8 cellular contexts compared by ENCODE assay signal in genomic region chr10:104614245-104614831, GRCh38. TPM values are rescaled to one million over a fixed set of nuclear protein-coding genes. Genes with fewer than 3 reads are reported as not detected.
DNase-seq lines count a peak whose midpoint lies in the region; ATAC-seq and TF ChIP-seq lines count a peak whose summit lies in the region.

No MANE protein-coding gene starts in this region.

- intact Hi-C loops in right cardiac atrium (cut with DNase I), result loop anchor here in 1 of 4 donors (10.0 kb wide), 1 partner anchor 200 kb away; no protein-coding TSS in a partner anchor
- intact Hi-C loops in esophagus muscularis mucosa (cut with DNase I), result no loop called here

- ATAC-seq in right cardiac atrium (no peak), HG02759 (IDR thresholded peaks at IDR 0.05; ENCODE audit: unreplicated experiment) (peak; percentile 81)

- TF ChIP-seq CTCF in cardiac muscle cell (IDR thresholded peaks at IDR 0.05; ENCODE audit: low read depth, low read length) (peak; percentile 44), esophagus muscularis mucosa (IDR thresholded peaks at IDR 0.05) (no peak)

- H3K9me3 ChIP-seq in cardiac muscle cell (ENCODE audit: low read depth) (no peaks in the 10 kb centered on the region), right cardiac atrium (ENCODE audit: control insufficient read depth, low read length) (no peaks in the 10 kb centered on the region), esophagus muscularis mucosa (peaks cover 0 to 3% (median 0%) of the 10 kb centered on the region in 4 donors)

- no peak for TF ChIP-seq POLR2A in esophagus muscularis mucosa (IDR thresholded peaks at IDR 0.05; ENCODE audit: low read depth)

- no peaks in the 10 kb centered on the region for H3K36me3 ChIP-seq in cardiac muscle cell
- no peaks in the 10 kb centered on the region for H3K36me3 ChIP-seq in esophagus muscularis mucosa

- TF ChIP-seq EP300 in esophagus muscularis mucosa (IDR thresholded peaks at IDR 0.05), result no peak

- H3K27ac ChIP-seq in cardiac muscle cell (no peak overlapping the region), right cardiac atrium (ENCODE audit: low read length) (no peak overlapping the region), esophagus muscularis mucosa (replicated peaks in 1 of 4) (no peak overlapping the region)

- peak in 1 of 2 donors; percentile 15 for DNase-seq in cardiac muscle cell (ENCODE audit: low read depth in 1 of 2, low spot score in 1 of 2)
- no peak for DNase-seq in right cardiac atrium
- peak; percentile 22 for DNase-seq in RPMI8226
- DNase-seq in esophagus muscularis mucosa (ENCODE audit: extremely low spot score), result peak; percentile 57
- peak; percentile 57 for DNase-seq in stimulated activated CD8-positive, alpha-beta memory T cell treated with anti-CD3 and anti-CD28 coated beads, Interleukin-4, amount 100 ng/mL, for 48 hours
- no peak for DNase-seq in hypothalamus (lab: John Stamatoyannopoulos, UW)
- no peak for DNase-seq in SW480 (ENCODE audit: low spot score)

- WGBS in right cardiac atrium, result 71% methylated on average over 6 of the region's 6 CpGs
- WGBS in esophagus muscularis mucosa, result 87% methylated on average over 6 of the region's 6 CpGs

- H3K4me1 ChIP-seq in cardiac muscle cell (ENCODE audit: low read depth) (no peaks in the 10 kb centered on the region), right cardiac atrium (ENCODE audit: control insufficient read depth, insufficient read depth, low read length) (no peaks in the 10 kb centered on the region), esophagus muscularis mucosa (no peaks in the 10 kb centered on the region)

- H3K27me3 ChIP-seq in cardiac muscle cell, result no peaks in the 10 kb centered on the region
- H3K27me3 ChIP-seq in right cardiac atrium (ENCODE audit: control insufficient read depth, insufficient read depth), result no peaks in the 10 kb centered on the region
- H3K27me3 ChIP-seq in esophagus muscularis mucosa, result peaks cover 0 to 7% (median 0%) of the 10 kb centered on the region in 4 donors

- no peak overlapping the region for H3K4me3 ChIP-seq in cardiac muscle cell
- no peak overlapping the region for H3K4me3 ChIP-seq in right cardiac atrium (ENCODE audit: low read length)
- no peak overlapping the region for H3K4me3 ChIP-seq in esophagus muscularis mucosa

RNA-seq across cellular contexts. Expression of gene SORCS3, which starts 26.8 kb away (rescaled TPM):
- 12.2 and 29.1 TPM in 2 replicates for total RNA-seq in cardiac muscle cell
- polyA plus RNA-seq in cardiac muscle cell, result 9.3 and 14.3 TPM in 2 replicates
- total RNA-seq in right cardiac atrium, result under 1 TPM in 2 of 4 donors, not detected in 2; 0.03 to 0.11 TPM
- polyA plus RNA-seq in right cardiac atrium, result 0.07 TPM
- total RNA-seq in esophagus muscularis mucosa, result under 1 TPM; 0.26 to 0.50 (median 0.41) TPM

Comparison
In these comparisons a context has a peak if more than half of its experiments do, and no peak if none do; other contexts are left out.
1. DNase-seq: peak in RPMI8226 (single experiment), esophagus muscularis mucosa (single experiment) and stimulated activated CD8-positive, alpha-beta memory T cell treated with anti-CD3 and anti-CD28 coated beads, Interleukin-4, amount 100 ng/mL, for 48 hours (single experiment); none in right cardiac atrium (0 of 3), hypothalamus (0 of 51) and SW480 (single experiment).